In the genomic region with DNA sequence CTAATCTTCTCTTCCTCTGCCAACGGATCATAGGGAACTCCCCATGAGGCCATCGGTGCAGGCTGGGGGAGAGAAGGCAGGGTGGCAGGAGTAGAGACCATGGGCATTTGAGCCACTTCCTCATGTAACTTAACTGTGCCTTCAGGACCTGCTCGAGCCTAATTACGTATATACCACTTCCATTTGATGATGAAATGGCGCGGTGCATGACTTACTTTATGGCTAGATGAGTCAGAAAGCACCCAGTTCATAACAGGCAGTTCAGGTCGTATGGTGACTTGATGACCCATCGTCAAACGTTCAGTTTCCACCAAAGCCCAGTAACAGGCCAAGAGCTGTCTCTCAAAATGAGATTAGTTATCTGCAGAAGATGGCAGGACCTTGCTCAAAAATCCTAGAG, we compare ENCODE assay signal across 1 cellular context. TPM values are rescaled to one million over a fixed set of nuclear protein-coding genes. Genes with fewer than 3 reads are reported as not detected.
"Had no signal": no experiment of that assay in that cellular context is flagged by ENCODE, and none has a peak within 500 bp of the region (broad histone marks: within the 10 kb centered on the region; RNA-seq: fewer than 3 reads in every experiment).

No MANE protein-coding gene starts in this region.

RNA-seq across cellular contexts. Expression of gene POPDC3, which starts 39.4 kb away (rescaled TPM):
- polyA plus RNA-seq: IgD-negative memory B cell had no signal
